In the genomic region with DNA sequence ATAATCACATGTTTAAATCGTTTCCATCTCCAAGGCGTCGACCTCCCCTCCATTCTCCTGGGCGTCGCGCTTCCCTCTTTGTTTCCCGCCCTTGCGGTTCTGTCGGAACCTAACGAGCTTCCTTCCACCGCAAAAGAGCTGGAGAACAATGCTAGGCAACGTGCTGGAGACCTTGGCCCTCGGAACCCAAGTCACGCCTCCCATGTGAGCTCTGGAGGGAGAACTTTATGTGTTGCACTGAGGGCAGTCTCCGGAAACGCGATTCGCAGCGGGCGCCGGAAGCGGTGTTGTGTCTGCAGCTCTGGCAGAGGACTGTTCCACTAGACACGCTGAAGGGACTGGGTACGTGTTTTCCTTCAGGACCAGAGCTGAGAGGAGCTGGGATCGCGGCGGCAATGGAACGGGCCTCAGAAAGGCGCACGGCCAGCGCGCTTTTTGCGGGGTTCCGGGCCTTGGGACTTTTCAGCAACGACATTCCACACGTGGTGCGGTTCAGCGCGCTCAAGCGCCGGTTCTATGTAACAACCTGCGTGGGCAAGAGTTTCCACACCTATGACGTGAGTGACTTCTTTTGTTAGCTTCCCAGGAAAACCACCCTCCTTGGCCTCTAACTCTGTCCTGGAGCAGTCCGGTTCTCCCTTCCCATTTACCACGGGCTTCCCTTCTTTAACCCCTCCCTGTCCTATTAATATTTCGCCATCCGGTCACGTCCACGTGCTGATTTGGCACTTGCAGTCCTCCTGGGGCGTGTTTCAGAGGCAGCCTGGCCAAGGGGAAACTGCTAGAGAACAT, we compare ENCODE assay signal across 1 cellular context.
TF ChIP-seq lines count a peak whose summit lies in the region.

Gene WDR36, plus strand, starts transcription at position 287 of the 792 bp plus-strand sequence. Its CDS starts 109 bp downstream, at position 396.

TF ChIP-seq in HepG2, 621 proteins besides CTCF, POLR2A, EP300 and RAD21 (continued from another document and continues in another):
- TF ChIP-seq, protein P1, sequence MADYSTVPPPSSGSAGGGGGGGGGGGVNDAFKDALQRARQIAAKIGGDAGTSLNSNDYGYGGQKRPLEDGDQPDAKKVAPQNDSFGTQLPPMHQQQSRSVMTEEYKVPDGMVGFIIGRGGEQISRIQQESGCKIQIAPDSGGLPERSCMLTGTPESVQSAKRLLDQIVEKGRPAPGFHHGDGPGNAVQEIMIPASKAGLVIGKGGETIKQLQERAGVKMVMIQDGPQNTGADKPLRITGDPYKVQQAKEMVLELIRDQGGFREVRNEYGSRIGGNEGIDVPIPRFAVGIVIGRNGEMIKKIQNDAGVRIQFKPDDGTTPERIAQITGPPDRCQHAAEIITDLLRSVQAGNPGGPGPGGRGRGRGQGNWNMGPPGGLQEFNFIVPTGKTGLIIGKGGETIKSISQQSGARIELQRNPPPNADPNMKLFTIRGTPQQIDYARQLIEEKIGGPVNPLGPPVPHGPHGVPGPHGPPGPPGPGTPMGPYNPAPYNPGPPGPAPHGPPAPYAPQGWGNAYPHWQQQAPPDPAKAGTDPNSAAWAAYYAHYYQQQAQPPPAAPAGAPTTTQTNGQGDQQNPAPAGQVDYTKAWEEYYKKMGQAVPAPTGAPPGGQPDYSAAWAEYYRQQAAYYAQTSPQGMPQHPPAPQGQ (CRISPR knock-in tag; IDR thresholded peaks at IDR 0.05; ENCODE audit: borderline replicate concordance): no peak; the same call in 1 of the 2 replicates
- peak; percentile 92 for TF ChIP-seq ZNF564 (CRISPR knock-in tag; IDR thresholded peaks at IDR 0.05)
- TF ChIP-seq MBD4 (IDR thresholded peaks at IDR 0.05; ENCODE audit: borderline replicate concordance, low read length): no peak
- TF ChIP-seq ZNF484 (CRISPR knock-in tag; IDR thresholded peaks at IDR 0.05; ENCODE audit: borderline replicate concordance, low read depth): peak; percentile 96; the same call in 1 of the 2 replicates
- TF ChIP-seq ZSCAN12 (CRISPR knock-in tag; IDR thresholded peaks at IDR 0.05): no peak
- peak; percentile 94 for TF ChIP-seq ZMAT3 (CRISPR knock-in tag; conservative IDR thresholded peaks at IDR 0.05)
- TF ChIP-seq, protein P2, sequence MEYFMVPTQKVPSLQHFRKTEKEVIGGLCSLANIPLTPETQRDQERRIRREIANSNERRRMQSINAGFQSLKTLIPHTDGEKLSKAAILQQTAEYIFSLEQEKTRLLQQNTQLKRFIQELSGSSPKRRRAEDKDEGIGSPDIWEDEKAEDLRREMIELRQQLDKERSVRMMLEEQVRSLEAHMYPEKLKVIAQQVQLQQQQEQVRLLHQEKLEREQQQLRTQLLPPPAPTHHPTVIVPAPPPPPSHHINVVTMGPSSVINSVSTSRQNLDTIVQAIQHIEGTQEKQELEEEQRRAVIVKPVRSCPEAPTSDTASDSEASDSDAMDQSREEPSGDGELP (IDR thresholded peaks at IDR 0.05; ENCODE audit: borderline replicate concordance, low read depth): peak; percentile 44; the same call in 1 of the 2 replicates
- TF ChIP-seq, protein P3, sequence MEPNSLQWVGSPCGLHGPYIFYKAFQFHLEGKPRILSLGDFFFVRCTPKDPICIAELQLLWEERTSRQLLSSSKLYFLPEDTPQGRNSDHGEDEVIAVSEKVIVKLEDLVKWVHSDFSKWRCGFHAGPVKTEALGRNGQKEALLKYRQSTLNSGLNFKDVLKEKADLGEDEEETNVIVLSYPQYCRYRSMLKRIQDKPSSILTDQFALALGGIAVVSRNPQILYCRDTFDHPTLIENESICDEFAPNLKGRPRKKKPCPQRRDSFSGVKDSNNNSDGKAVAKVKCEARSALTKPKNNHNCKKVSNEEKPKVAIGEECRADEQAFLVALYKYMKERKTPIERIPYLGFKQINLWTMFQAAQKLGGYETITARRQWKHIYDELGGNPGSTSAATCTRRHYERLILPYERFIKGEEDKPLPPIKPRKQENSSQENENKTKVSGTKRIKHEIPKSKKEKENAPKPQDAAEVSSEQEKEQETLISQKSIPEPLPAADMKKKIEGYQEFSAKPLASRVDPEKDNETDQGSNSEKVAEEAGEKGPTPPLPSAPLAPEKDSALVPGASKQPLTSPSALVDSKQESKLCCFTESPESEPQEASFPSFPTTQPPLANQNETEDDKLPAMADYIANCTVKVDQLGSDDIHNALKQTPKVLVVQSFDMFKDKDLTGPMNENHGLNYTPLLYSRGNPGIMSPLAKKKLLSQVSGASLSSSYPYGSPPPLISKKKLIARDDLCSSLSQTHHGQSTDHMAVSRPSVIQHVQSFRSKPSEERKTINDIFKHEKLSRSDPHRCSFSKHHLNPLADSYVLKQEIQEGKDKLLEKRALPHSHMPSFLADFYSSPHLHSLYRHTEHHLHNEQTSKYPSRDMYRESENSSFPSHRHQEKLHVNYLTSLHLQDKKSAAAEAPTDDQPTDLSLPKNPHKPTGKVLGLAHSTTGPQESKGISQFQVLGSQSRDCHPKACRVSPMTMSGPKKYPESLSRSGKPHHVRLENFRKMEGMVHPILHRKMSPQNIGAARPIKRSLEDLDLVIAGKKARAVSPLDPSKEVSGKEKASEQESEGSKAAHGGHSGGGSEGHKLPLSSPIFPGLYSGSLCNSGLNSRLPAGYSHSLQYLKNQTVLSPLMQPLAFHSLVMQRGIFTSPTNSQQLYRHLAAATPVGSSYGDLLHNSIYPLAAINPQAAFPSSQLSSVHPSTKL (CRISPR knock-in tag; IDR thresholded peaks at IDR 0.05): peak; percentile 86
- no peak for TF ChIP-seq AKAP8 (CRISPR knock-in tag; IDR thresholded peaks at IDR 0.05)
- TF ChIP-seq SOX13 (IDR thresholded peaks at IDR 0.05): peak; percentile 91
- peak in 1 of 2 experiments; percentile 95; a peak in 2 of 4 replicates for TF ChIP-seq SOX13 (CRISPR knock-in tag; conservative IDR thresholded peaks at IDR 0.05 in 1 of 2, IDR thresholded peaks at IDR 0.05 in 1 of 2)
- peak; percentile 45; the same call in 1 of the 2 replicates for TF ChIP-seq ZNF782 (CRISPR knock-in tag; IDR thresholded peaks at IDR 0.05; ENCODE audit: borderline replicate concordance)
- TF ChIP-seq MZF1 (CRISPR knock-in tag; IDR thresholded peaks at IDR 0.05; ENCODE audit: borderline replicate concordance): 0 out of 2 replicates have a peak, but pooled peaks have one; percentile 52
- TF ChIP-seq ZSCAN30 (CRISPR knock-in tag; IDR thresholded peaks at IDR 0.05): peak; percentile 99
- TF ChIP-seq, protein P4, sequence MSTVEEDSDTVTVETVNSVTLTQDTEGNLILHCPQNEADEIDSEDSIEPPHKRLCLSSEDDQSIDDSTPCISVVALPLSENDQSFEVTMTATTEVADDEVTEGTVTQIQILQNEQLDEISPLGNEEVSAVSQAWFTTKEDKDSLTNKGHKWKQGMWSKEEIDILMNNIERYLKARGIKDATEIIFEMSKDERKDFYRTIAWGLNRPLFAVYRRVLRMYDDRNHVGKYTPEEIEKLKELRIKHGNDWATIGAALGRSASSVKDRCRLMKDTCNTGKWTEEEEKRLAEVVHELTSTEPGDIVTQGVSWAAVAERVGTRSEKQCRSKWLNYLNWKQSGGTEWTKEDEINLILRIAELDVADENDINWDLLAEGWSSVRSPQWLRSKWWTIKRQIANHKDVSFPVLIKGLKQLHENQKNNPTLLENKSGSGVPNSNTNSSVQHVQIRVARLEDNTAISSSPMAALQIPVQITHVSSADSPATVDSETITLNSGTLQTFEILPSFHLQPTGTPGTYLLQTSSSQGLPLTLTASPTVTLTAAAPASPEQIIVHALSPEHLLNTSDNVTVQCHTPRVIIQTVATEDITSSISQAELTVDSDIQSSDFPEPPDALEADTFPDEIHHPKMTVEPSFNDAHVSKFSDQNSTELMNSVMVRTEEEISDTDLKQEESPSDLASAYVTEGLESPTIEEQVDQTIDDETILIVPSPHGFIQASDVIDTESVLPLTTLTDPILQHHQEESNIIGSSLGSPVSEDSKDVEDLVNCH (CRISPR knock-in tag; IDR thresholded peaks at IDR 0.05): peak; percentile 37; the same call in 1 of the 2 replicates
- peak; percentile 67 for TF ChIP-seq RFX3 (CRISPR knock-in tag; IDR thresholded peaks at IDR 0.05)
- TF ChIP-seq, protein P5, sequence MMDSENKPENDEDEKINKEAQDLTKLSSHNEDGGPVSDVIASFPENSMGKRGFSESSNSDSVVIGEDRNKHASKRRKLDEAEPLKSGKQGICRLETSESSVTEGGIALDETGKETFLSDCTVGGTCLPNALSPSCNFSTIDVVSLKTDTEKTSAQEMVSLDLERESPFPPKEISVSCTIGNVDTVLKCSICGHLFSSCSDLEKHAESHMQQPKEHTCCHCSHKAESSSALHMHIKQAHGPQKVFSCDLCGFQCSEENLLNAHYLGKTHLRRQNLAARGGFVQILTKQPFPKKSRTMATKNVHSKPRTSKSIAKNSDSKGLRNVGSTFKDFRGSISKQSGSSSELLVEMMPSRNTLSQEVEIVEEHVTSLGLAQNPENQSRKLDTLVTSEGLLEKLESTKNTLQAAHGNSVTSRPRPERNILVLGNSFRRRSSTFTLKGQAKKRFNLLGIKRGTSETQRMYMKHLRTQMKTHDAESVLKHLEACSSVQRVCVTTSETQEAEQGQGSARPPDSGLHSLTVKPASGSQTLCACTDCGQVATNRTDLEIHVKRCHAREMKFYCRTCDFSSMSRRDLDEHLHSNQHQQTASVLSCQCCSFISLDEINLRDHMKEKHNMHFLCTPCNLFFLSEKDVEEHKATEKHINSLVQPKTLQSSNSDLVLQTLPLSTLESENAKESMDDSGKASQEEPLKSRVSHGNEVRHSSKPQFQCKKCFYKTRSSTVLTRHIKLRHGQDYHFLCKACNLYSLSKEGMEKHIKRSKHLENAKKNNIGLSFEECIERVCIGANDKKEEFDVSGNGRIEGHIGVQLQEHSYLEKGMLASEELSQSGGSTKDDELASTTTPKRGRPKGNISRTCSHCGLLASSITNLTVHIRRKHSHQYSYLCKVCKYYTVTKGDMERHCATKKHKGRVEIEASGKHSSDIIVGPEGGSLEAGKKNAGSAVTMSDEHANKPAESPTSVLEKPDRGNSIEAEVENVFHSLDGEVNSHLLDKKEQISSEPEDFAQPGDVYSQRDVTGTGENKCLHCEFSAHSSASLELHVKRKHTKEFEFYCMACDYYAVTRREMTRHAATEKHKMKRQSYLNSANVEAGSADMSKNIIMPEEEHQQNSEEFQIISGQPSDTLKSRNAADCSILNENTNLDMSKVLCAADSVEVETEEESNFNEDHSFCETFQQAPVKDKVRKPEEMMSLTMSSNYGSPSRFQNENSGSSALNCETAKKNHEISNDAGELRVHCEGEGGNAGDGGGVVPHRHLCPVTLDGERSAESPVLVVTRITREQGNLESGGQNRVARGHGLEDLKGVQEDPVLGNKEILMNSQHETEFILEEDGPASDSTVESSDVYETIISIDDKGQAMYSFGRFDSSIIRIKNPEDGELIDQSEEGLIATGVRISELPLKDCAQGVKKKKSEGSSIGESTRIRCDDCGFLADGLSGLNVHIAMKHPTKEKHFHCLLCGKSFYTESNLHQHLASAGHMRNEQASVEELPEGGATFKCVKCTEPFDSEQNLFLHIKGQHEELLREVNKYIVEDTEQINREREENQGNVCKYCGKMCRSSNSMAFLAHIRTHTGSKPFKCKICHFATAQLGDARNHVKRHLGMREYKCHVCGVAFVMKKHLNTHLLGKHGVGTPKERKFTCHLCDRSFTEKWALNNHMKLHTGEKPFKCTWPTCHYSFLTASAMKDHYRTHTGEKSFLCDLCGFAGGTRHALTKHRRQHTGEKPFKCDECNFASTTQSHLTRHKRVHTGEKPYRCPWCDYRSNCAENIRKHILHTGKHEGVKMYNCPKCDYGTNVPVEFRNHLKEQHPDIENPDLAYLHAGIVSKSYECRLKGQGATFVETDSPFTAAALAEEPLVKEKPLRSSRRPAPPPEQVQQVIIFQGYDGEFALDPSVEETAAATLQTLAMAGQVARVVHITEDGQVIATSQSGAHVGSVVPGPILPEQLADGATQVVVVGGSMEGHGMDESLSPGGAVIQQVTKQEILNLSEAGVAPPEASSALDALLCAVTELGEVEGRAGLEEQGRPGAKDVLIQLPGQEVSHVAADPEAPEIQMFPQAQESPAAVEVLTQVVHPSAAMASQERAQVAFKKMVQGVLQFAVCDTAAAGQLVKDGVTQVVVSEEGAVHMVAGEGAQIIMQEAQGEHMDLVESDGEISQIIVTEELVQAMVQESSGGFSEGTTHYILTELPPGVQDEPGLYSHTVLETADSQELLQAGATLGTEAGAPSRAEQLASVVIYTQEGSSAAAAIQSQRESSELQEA (CRISPR knock-in tag; IDR thresholded peaks at IDR 0.05; ENCODE audit: not compliant biosample characterization): peak; percentile 95
- peak; percentile 94 for TF ChIP-seq KDM5A (IDR thresholded peaks at IDR 0.05; ENCODE audit: borderline replicate concordance, low read length)
- TF ChIP-seq CBX1 (IDR thresholded peaks at IDR 0.05; ENCODE audit: low read depth): peak; percentile 97
- no peak for TF ChIP-seq ATF7 (IDR thresholded peaks at IDR 0.05)
- TF ChIP-seq ATF7 (CRISPR knock-in tag; IDR thresholded peaks at IDR 0.05): peak; percentile 74; the same call in 1 of the 2 replicates
- peak; percentile 99 for TF ChIP-seq KDM3A (CRISPR knock-in tag; IDR thresholded peaks at IDR 0.05; ENCODE audit: low read depth)
- peak; percentile 94 for TF ChIP-seq NAIF1 (CRISPR knock-in tag; IDR thresholded peaks at IDR 0.05; ENCODE audit: borderline replicate concordance)
- TF ChIP-seq NONO (IDR thresholded peaks at IDR 0.05): no peak
- TF ChIP-seq NONO (CRISPR knock-in tag; conservative IDR thresholded peaks at IDR 0.05): peak; percentile 99
- peak; percentile 65; the same call in 1 of the 2 replicates for TF ChIP-seq NFIC (IDR thresholded peaks at IDR 0.05; ENCODE audit: low read length)
- TF ChIP-seq ZNF367 (CRISPR knock-in tag; IDR thresholded peaks at IDR 0.05; ENCODE audit: borderline replicate concordance): peak; percentile 79; the same call in 1 of the 2 replicates
- TF ChIP-seq BRD4 (CRISPR knock-in tag; IDR thresholded peaks at IDR 0.05): peak; percentile 98
- peak; percentile 94 for TF ChIP-seq ZBTB20 (CRISPR knock-in tag; IDR thresholded peaks at IDR 0.05; ENCODE audit: borderline replicate concordance, low read depth)
- TF ChIP-seq ZNF431 (CRISPR knock-in tag; IDR thresholded peaks at IDR 0.05; ENCODE audit: borderline replicate concordance, low read depth): peak; percentile 96; the same call in 1 of the 2 replicates
- TF ChIP-seq DZIP1 (CRISPR knock-in tag; IDR thresholded peaks at IDR 0.05): peak; percentile 87
